Comparison of ENCODE assay signal across 9 cellular contexts in genomic region chr3:87792532-87793321, GRCh38. TPM values are rescaled to one million over a fixed set of nuclear protein-coding genes. Genes with fewer than 3 reads are reported as not detected.
DNase-seq lines count a peak whose midpoint lies in the region; ATAC-seq, FAIRE-seq and TF ChIP-seq lines count a peak whose summit lies in the region.
"Had no signal": no experiment of that assay in that cellular context is flagged by ENCODE, and none has a peak within 500 bp of the region (broad histone marks: within the 10 kb centered on the region; RNA-seq: fewer than 3 reads in every experiment).

TSS of gene HTR1F (plus strand) at chr3:87792706.

- peaks cover 11% of the 10 kb centered on the region for H3K4me1 Mint-ChIP-seq in brain

- DNase-seq in Right ventricle myocardium inferior (ENCODE audit: missing footprints) (peak; percentile 70), cardiac septum (ENCODE audit: low spot score) (no peak), left lung (peak in 1 of 2 donors; percentile 82), testis (peak; percentile 16), GM12892 (ENCODE audit: insufficient read length) (no peak), T1000 (lab: John Stamatoyannopoulos, UW) (no peak)
- no peak for DNase-seq in activated effector memory CD4-positive, alpha-beta T cell treated with Interleukin-2 at 50 U/mL for 16 hours

- no peak for FAIRE-seq in GM12892 (lab: Jason Lieb, UNC)
- FAIRE-seq: GM18507 had no signal

- peak within 1 kb of the TSS; percentile 79 to 86 (median 84) for H3K4me3 Mint-ChIP-seq in brain

- H3K36me3 ChIP-seq in left lung: no peaks in the 10 kb centered on the region
- H3K36me3 ChIP-seq in testis (ENCODE audit: low read depth, missing control alignments): no peaks in the 10 kb centered on the region

- no peak for TF ChIP-seq POLR2A in testis (IDR thresholded peaks at IDR 0.05)
- no peak for TF ChIP-seq POLR2A in GM12892 (IDR thresholded peaks at IDR 0.05; ENCODE audit: low read depth, low read length)

- peaks cover 32 to 44% of the 10 kb centered on the region in 2 donors for H3K27me3 ChIP-seq in left lung
- no peaks in the 10 kb centered on the region for H3K27me3 ChIP-seq in testis

- 1% methylated on average over 29 to 57 of the region's 60 CpGs for WGBS in testis, 2 donors

- intact Hi-C loops in Right ventricle myocardium inferior (cut with DNase I): no loop called here
- intact Hi-C loops in cardiac septum (cut with DNase I): no loop called here
- intact Hi-C loops in left lung (cut with DNase I): no loop called here
- intact Hi-C loops in testis (cut with DNase I; ENCODE audit: low total_unique reads): no loop called here

- H3K27ac Mint-ChIP-seq in brain: no peak within 1 kb of the TSS

- H3K27me3 Mint-ChIP-seq in brain: peaks cover 56% of the 10 kb centered on the region

- peaks cover 0 to 2% (median 0%) of the 10 kb centered on the region in 5 experiments for H3K9me3 Mint-ChIP-seq in brain

- no peaks in the 10 kb centered on the region for H3K9me3 ChIP-seq in left lung
- no peaks in the 10 kb centered on the region for H3K9me3 ChIP-seq in testis

- no peaks in the 10 kb centered on the region for H3K36me3 Mint-ChIP-seq in brain

- H3K4me3 ChIP-seq in left lung (peak within 1 kb of the TSS; percentile 22 to 42), testis (peak within 1 kb of the TSS; percentile 39 to 59)

- H3K27ac ChIP-seq in left lung (no peak within 1 kb of the TSS), testis (peak within 1 kb of the TSS in 1 of 2 donors; percentile 21)

- ATAC-seq in Right ventricle myocardium inferior: no peak
- peak; percentile 48 for ATAC-seq in left lung

- TF ChIP-seq CTCF in brain (conservative IDR thresholded peaks at IDR 0.05): peak in 1 of 2 experiments; percentile 46
- no peak for TF ChIP-seq CTCF in left lung (IDR thresholded peaks at IDR 0.05)
- no peak for TF ChIP-seq CTCF in testis (IDR thresholded peaks at IDR 0.05)

- peaks cover 6 to 23% of the 10 kb centered on the region in 2 donors for H3K4me1 ChIP-seq in left lung
- peaks cover 7% of the 10 kb centered on the region for H3K4me1 ChIP-seq in testis

RNA-seq across cellular contexts. Expression of gene HTR1F, which starts in this region (rescaled TPM):
- total RNA-seq in Right ventricle myocardium inferior: 0.16 TPM
- 0.51 TPM for total RNA-seq in cardiac septum
- polyA plus RNA-seq in brain (ENCODE audit: insufficient read depth, low read depth, low replicate concordance): not detected
- under 1 TPM; 0.35 to 0.58 TPM for total RNA-seq in left lung
- under 1 TPM; 0.06 to 0.24 TPM for total RNA-seq in testis
- polyA plus RNA-seq in testis (ENCODE audit: insufficient read depth, low read depth, low replicate concordance): 0.18 TPM
- polyA plus RNA-seq in GM12892 (2012; ENCODE audit: missing spikeins): not detected

Comparison
In these comparisons a context has a peak if more than half of its experiments do, and no peak if none do; other contexts are left out.
1. Peak in DNase-seq in Right ventricle myocardium inferior; RNA of the gene not detected or under 1 TPM.
2. Peak in ATAC-seq and H3K4me3 ChIP-seq in left lung; RNA of the gene not detected or under 1 TPM.
3. Peak in DNase-seq and H3K4me3 ChIP-seq in testis; RNA of the gene not detected or under 1 TPM.